ENCODE assay signal across 7 cellular contexts in the genomic region with DNA sequence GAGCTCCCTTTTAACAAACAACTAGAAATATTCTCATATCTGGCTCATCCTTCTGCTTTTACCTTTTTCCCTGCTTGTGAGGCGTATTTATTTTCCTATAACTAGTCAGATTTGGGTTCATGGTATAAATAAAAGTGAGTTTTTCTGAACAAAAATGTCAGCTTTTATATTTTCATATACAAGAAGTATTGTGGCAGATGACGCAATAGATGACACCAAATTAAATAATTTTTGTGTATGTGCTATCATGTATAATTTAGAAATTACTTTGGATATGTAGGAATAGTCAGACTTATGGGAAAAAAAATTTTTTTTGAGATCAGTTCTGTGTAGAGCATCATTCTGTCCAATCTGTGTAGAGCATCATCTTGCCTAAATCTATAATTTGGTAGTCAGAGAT. TPM values are rescaled to one million over a fixed set of nuclear protein-coding genes. Genes with fewer than 3 reads are reported as not detected.
"Had no signal": no experiment of that assay in that cellular context is flagged by ENCODE, and none has a peak within 500 bp of the region (broad histone marks: within the 10 kb centered on the region; RNA-seq: fewer than 3 reads in every experiment).

No MANE protein-coding gene starts in this region.

- FAIRE-seq: H1, H54 had no signal

- H2AFZ ChIP-seq: GM23338 had no signal

- H3K4me3 ChIP-seq: GM23338 had no signal

- DNase-seq: H9, KG1 had no signal

- H3K4me2 ChIP-seq: GM23338 had no signal

- H3K27ac ChIP-seq: HL-60 had no signal

- ATAC-seq: GM23338 had no signal

RNA-seq across cellular contexts. Expression of gene SLC27A6, which starts 45.7 kb away (rescaled TPM):
- polyA plus RNA-seq: IgD-negative memory B cell had no signal
